ENCODE assay signal across 1 cellular context in the genomic region with DNA sequence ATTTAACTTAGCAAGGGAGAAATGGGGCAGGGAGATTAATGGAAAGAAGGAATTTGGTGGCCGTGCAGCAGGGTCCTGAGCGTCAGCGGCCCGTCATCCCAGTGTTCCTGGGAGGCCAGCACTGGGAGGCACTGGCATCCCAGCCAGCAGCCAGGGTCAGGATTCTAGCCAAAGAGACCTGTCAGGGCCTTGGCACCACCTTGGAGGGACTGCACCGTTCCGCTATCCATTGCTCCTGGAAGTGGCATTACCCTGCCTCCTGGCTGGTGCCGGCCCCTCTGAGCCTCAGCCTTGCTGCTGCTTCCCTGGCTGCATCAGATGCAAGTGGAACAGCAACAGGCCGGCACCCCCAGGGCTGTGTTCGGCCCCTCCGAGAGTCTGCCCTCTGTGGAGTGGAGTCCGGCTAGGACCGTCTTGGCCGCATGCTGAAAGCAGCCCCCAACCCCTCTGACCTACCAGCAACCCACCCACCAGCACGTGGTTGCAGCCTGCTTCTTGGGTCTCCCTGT.
TF ChIP-seq lines count a peak whose summit lies in the region.

No MANE protein-coding gene starts in this region.

TF ChIP-seq in HEK293, 187 proteins besides CTCF, POLR2A, EP300 and RAD21 (continued from another document):
- TF ChIP-seq ZNF433 (tag by site-specific recombination; IDR thresholded peaks at IDR 0.05; ENCODE audit: low read depth) (no peak), ZNF830 (tag by site-specific recombination; IDR thresholded peaks at IDR 0.05; ENCODE audit: low read depth) (no peak), GLIS2 (tag by site-specific recombination; IDR thresholded peaks at IDR 0.05) (0 out of 2 replicates have a peak, but pooled peaks have one; percentile 9), ZNF558 (tag by site-specific recombination; IDR thresholded peaks at IDR 0.05) (no peak)
- TF ChIP-seq, protein P1, sequence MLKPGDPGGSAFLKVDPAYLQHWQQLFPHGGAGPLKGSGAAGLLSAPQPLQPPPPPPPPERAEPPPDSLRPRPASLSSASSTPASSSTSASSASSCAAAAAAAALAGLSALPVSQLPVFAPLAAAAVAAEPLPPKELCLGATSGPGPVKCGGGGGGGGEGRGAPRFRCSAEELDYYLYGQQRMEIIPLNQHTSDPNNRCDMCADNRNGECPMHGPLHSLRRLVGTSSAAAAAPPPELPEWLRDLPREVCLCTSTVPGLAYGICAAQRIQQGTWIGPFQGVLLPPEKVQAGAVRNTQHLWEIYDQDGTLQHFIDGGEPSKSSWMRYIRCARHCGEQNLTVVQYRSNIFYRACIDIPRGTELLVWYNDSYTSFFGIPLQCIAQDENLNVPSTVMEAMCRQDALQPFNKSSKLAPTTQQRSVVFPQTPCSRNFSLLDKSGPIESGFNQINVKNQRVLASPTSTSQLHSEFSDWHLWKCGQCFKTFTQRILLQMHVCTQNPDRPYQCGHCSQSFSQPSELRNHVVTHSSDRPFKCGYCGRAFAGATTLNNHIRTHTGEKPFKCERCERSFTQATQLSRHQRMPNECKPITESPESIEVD (tag by site-specific recombination; IDR thresholded peaks at IDR 0.05): no peak
TF ChIP-seq in HEK293: peak in this region for 1.
